Comparison of ENCODE assay signal across 1 cellular context in the genomic region with DNA sequence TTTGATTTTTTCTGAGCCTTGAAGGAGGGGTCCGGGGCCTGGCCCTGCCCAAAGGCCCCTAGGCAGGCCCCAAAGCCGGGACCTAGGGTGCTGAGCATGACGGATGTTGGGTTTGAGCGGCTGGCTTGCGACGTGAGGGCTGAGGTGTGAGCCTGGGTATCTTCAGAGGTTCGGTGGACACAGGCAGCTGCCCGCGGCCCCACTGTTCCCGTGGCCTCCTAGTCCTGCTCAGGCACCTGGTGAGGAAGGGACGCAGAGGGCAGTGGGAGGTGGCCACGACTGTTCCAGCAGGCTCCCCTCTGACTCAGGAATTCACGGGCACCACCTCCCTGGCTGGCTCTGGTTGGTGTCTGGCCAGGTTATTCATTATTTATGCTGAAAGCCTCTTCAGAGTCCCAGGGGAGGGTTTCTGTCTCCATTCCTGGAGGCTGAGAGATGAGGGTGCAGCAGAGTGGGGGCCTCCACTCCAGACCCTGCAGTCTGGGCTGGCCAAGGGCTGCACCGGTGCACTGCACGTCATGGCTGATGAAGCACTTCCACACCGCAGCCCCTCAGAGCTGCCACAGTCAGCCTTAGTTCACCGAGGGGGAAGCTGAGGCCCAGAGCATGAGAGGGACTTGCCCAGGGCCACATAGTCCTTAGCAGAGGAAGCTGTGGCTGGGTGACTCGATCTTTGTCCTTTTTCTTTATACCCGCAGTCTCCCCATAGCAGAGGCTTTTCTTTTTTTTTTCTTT.
TF ChIP-seq lines count a peak whose summit lies in the region.

No MANE protein-coding gene starts in this region.

TF ChIP-seq in HepG2, 621 proteins besides CTCF, POLR2A, EP300 and RAD21 (continued from another document):
- no peak for TF ChIP-seq ZNF501 (CRISPR knock-in tag; IDR thresholded peaks at IDR 0.05)
- TF ChIP-seq, protein P1, sequence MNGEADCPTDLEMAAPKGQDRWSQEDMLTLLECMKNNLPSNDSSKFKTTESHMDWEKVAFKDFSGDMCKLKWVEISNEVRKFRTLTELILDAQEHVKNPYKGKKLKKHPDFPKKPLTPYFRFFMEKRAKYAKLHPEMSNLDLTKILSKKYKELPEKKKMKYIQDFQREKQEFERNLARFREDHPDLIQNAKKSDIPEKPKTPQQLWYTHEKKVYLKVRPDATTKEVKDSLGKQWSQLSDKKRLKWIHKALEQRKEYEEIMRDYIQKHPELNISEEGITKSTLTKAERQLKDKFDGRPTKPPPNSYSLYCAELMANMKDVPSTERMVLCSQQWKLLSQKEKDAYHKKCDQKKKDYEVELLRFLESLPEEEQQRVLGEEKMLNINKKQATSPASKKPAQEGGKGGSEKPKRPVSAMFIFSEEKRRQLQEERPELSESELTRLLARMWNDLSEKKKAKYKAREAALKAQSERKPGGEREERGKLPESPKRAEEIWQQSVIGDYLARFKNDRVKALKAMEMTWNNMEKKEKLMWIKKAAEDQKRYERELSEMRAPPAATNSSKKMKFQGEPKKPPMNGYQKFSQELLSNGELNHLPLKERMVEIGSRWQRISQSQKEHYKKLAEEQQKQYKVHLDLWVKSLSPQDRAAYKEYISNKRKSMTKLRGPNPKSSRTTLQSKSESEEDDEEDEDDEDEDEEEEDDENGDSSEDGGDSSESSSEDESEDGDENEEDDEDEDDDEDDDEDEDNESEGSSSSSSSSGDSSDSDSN (CRISPR knock-in tag; IDR thresholded peaks at IDR 0.05): peak; percentile 75
- TF ChIP-seq RFXANK (CRISPR knock-in tag; IDR thresholded peaks at IDR 0.05): no peak
- TF ChIP-seq SAFB2 (CRISPR knock-in tag; IDR thresholded peaks at IDR 0.05; ENCODE audit: borderline replicate concordance, low read depth): no peak
- no peak for TF ChIP-seq SP140L (CRISPR knock-in tag; IDR thresholded peaks at IDR 0.05; ENCODE audit: borderline replicate concordance)
- no peak for TF ChIP-seq ZNF781 (CRISPR knock-in tag; IDR thresholded peaks at IDR 0.05; ENCODE audit: borderline replicate concordance, not compliant biosample characterization)
- no peak for TF ChIP-seq ZFP1 (CRISPR knock-in tag; IDR thresholded peaks at IDR 0.05)
- no peak for TF ChIP-seq RNF2 (conservative IDR thresholded peaks at IDR 0.05; ENCODE audit: low read depth)
- no peak for TF ChIP-seq SMC3 (IDR thresholded peaks at IDR 0.05; ENCODE audit: low read length)
- no peak for TF ChIP-seq ZNF292 (CRISPR knock-in tag; IDR thresholded peaks at IDR 0.05; ENCODE audit: borderline replicate concordance, low read depth)
- TF ChIP-seq BRD4 (CRISPR knock-in tag; IDR thresholded peaks at IDR 0.05): no peak
- TF ChIP-seq MXD4 (CRISPR knock-in tag; IDR thresholded peaks at IDR 0.05): no peak
- no peak for TF ChIP-seq ZNF713 (CRISPR knock-in tag; IDR thresholded peaks at IDR 0.05)
- 0 out of 2 replicates have a peak, but pooled peaks have one; percentile 27 for TF ChIP-seq FOXC1 (CRISPR knock-in tag; IDR thresholded peaks at IDR 0.05; ENCODE audit: borderline replicate concordance)
- no peak for TF ChIP-seq FOXO1 (CRISPR knock-in tag; IDR thresholded peaks at IDR 0.05)
- TF ChIP-seq, protein P2, sequence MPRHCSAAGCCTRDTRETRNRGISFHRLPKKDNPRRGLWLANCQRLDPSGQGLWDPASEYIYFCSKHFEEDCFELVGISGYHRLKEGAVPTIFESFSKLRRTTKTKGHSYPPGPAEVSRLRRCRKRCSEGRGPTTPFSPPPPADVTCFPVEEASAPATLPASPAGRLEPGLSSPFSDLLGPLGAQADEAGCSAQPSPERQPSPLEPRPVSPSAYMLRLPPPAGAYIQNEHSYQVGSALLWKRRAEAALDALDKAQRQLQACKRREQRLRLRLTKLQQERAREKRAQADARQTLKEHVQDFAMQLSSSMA (CRISPR knock-in tag; IDR thresholded peaks at IDR 0.05): no peak
- TF ChIP-seq GFI1 (CRISPR knock-in tag; IDR thresholded peaks at IDR 0.05; ENCODE audit: borderline replicate concordance): no peak
- no peak for TF ChIP-seq ZNF251 (CRISPR knock-in tag; IDR thresholded peaks at IDR 0.05)
- peak; percentile 67; the same call in 1 of the 2 replicates for TF ChIP-seq ZFX (CRISPR knock-in tag; IDR thresholded peaks at IDR 0.05; ENCODE audit: low read depth)
- TF ChIP-seq ZEB1 (IDR thresholded peaks at IDR 0.05; ENCODE audit: insufficient replicate concordance, low read depth): no peak
- TF ChIP-seq ARNTL (CRISPR knock-in tag; IDR thresholded peaks at IDR 0.05): no peak
- TF ChIP-seq ZBTB20 (CRISPR knock-in tag; IDR thresholded peaks at IDR 0.05; ENCODE audit: borderline replicate concordance, low read depth): no peak
- no peak for TF ChIP-seq ADNP (CRISPR knock-in tag; IDR thresholded peaks at IDR 0.05)
- TF ChIP-seq, protein P3, sequence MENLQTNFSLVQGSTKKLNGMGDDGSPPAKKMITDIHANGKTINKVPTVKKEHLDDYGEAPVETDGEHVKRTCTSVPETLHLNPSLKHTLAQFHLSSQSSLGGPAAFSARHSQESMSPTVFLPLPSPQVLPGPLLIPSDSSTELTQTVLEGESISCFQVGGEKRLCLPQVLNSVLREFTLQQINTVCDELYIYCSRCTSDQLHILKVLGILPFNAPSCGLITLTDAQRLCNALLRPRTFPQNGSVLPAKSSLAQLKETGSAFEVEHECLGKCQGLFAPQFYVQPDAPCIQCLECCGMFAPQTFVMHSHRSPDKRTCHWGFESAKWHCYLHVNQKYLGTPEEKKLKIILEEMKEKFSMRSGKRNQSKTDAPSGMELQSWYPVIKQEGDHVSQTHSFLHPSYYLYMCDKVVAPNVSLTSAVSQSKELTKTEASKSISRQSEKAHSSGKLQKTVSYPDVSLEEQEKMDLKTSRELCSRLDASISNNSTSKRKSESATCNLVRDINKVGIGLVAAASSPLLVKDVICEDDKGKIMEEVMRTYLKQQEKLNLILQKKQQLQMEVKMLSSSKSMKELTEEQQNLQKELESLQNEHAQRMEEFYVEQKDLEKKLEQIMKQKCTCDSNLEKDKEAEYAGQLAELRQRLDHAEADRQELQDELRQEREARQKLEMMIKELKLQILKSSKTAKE (CRISPR knock-in tag; IDR thresholded peaks at IDR 0.05; ENCODE audit: borderline replicate concordance): no peak
- TF ChIP-seq PHF5A (CRISPR knock-in tag; IDR thresholded peaks at IDR 0.05; ENCODE audit: low read depth, unreplicated experiment): no peak
- TF ChIP-seq CBX5 (CRISPR knock-in tag; IDR thresholded peaks at IDR 0.05; ENCODE audit: borderline replicate concordance): no peak
- TF ChIP-seq, protein P4, sequence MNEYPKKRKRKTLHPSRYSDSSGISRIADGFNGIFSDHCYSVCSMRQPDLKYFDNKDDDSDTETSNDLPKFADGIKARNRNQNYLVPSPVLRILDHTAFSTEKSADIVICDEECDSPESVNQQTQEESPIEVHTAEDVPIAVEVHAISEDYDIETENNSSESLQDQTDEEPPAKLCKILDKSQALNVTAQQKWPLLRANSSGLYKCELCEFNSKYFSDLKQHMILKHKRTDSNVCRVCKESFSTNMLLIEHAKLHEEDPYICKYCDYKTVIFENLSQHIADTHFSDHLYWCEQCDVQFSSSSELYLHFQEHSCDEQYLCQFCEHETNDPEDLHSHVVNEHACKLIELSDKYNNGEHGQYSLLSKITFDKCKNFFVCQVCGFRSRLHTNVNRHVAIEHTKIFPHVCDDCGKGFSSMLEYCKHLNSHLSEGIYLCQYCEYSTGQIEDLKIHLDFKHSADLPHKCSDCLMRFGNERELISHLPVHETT (CRISPR knock-in tag; conservative IDR thresholded peaks at IDR 0.05): no peak
- no peak for TF ChIP-seq ZNF737 (CRISPR knock-in tag; IDR thresholded peaks at IDR 0.05; ENCODE audit: borderline replicate concordance)
- no peak for TF ChIP-seq MEIS1 (CRISPR knock-in tag; IDR thresholded peaks at IDR 0.05; ENCODE audit: borderline replicate concordance)
- no peak for TF ChIP-seq ZNF143 (CRISPR knock-in tag; IDR thresholded peaks at IDR 0.05)
- no peak for TF ChIP-seq ZSCAN20 (CRISPR knock-in tag; IDR thresholded peaks at IDR 0.05; ENCODE audit: borderline replicate concordance)
- TF ChIP-seq ZFP37 (CRISPR knock-in tag; IDR thresholded peaks at IDR 0.05; ENCODE audit: borderline replicate concordance): no peak
- TF ChIP-seq PLRG1 (conservative IDR thresholded peaks at IDR 0.05): no peak
- TF ChIP-seq ZMYM2 (CRISPR knock-in tag; IDR thresholded peaks at IDR 0.05): no peak
- 0 out of 2 replicates have a peak, but pooled peaks have one; percentile 1 for TF ChIP-seq GLI4 (CRISPR knock-in tag; IDR thresholded peaks at IDR 0.05; ENCODE audit: borderline replicate concordance)
- TF ChIP-seq, protein P5, sequence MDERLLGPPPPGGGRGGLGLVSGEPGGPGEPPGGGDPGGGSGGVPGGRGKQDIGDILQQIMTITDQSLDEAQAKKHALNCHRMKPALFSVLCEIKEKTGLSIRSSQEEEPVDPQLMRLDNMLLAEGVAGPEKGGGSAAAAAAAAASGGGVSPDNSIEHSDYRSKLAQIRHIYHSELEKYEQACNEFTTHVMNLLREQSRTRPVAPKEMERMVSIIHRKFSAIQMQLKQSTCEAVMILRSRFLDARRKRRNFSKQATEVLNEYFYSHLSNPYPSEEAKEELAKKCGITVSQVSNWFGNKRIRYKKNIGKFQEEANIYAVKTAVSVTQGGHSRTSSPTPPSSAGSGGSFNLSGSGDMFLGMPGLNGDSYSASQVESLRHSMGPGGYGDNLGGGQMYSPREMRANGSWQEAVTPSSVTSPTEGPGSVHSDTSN (CRISPR knock-in tag; IDR thresholded peaks at IDR 0.05): no peak
- TF ChIP-seq TCF7 (IDR thresholded peaks at IDR 0.05; ENCODE audit: low read depth): no peak
- no peak for TF ChIP-seq ZNF547 (CRISPR knock-in tag; IDR thresholded peaks at IDR 0.05)
- no peak for TF ChIP-seq RORA (CRISPR knock-in tag; IDR thresholded peaks at IDR 0.05)
- TF ChIP-seq ZNF563 (CRISPR knock-in tag; IDR thresholded peaks at IDR 0.05): 0 out of 2 replicates have a peak, but pooled peaks have one; percentile 21
- TF ChIP-seq MYC (CRISPR knock-in tag; IDR thresholded peaks at IDR 0.05; ENCODE audit: borderline replicate concordance): no peak
- peak; percentile 1; the same call in 1 of the 2 replicates for TF ChIP-seq ATF7-NPFF (CRISPR knock-in tag; IDR thresholded peaks at IDR 0.05; ENCODE audit: low read depth)
- TF ChIP-seq MIXL1 (CRISPR knock-in tag; IDR thresholded peaks at IDR 0.05): no peak
- no peak for TF ChIP-seq SMARCE1 (IDR thresholded peaks at IDR 0.05; ENCODE audit: borderline replicate concordance)
- peak; percentile 6 for TF ChIP-seq XRCC5 (optimal IDR thresholded peaks at IDR 0.05; ENCODE audit: low read length)
- no peak for TF ChIP-seq NCOR1 (IDR thresholded peaks at IDR 0.05; ENCODE audit: borderline replicate concordance, low read length)
- TF ChIP-seq AGO1 (IDR thresholded peaks at IDR 0.05; ENCODE audit: low read depth, low read length, poor library complexity, severe bottlenecking): no peak
- TF ChIP-seq PCBP2 (optimal IDR thresholded peaks at IDR 0.05; ENCODE audit: low read depth, low read length, poor library complexity, severe bottlenecking): no peak
- no peak for TF ChIP-seq RFX1 (IDR thresholded peaks at IDR 0.05)
TF ChIP-seq in HepG2: peak in this region for 16.
